21 cellular contexts compared by ENCODE assay signal in genomic region chr7:2222516-2222915, GRCh38. TPM values are rescaled to one million over a fixed set of nuclear protein-coding genes. Genes with fewer than 3 reads are reported as not detected.
DNase-seq lines count a peak whose midpoint lies in the region; ATAC-seq and TF ChIP-seq lines count a peak whose summit lies in the region.
"Had no signal": no experiment of that assay in that cellular context is flagged by ENCODE, and none has a peak within 500 bp of the region (broad histone marks: within the 10 kb centered on the region; RNA-seq: fewer than 3 reads in every experiment).

No MANE protein-coding gene starts in this region.

- H3K79me2 ChIP-seq in trophoblast cell (ENCODE audit: control insufficient read depth, insufficient read depth, low read length, poor library complexity) = no peaks in the 10 kb centered on the region

- H3K27me3 ChIP-seq in RWPE2 (ENCODE audit: insufficient read depth, poor library complexity, severe bottlenecking) (no peaks in the 10 kb centered on the region), trophoblast cell (ENCODE audit: insufficient read depth, low read length) (no peaks in the 10 kb centered on the region)
- H3K27me3 ChIP-seq: BLaER1 treated with 17β-estradiol and CSF1 and Interleukin-3, amounts not matched to agents 10 nM and 100 nM had no signal

- H2BK12ac ChIP-seq in trophoblast cell (ENCODE audit: low read length) = no peak overlapping the region

- H2BK5ac ChIP-seq in trophoblast cell (ENCODE audit: low read depth, low read length, poor library complexity) = no peak overlapping the region

- no peak overlapping the region for H4K91ac ChIP-seq in trophoblast cell (ENCODE audit: low read depth, low read length)

- H2AK5ac ChIP-seq in trophoblast cell (ENCODE audit: low read length) = no peak overlapping the region

- no peak overlapping the region for H3K4ac ChIP-seq in trophoblast cell (ENCODE audit: low read depth, low read length)

- H3K27ac ChIP-seq in RWPE2 (ENCODE audit: poor library complexity, severe bottlenecking) (no peak overlapping the region), trophoblast cell (ENCODE audit: low read depth, low read length) (no peak overlapping the region)
- H3K27ac ChIP-seq: BLaER1 treated with 17β-estradiol and CSF1 and Interleukin-3, amounts not matched to agents 10 nM and 100 nM had no signal

- no peak overlapping the region for H4K8ac ChIP-seq in trophoblast cell (ENCODE audit: low read depth, low read length)

- no peak overlapping the region for H3K4me2 ChIP-seq in trophoblast cell (ENCODE audit: low read length)
- H3K4me2 ChIP-seq: BLaER1 treated with 17β-estradiol and CSF1 and Interleukin-3, amounts not matched to agents 10 nM and 100 nM; GM23338 had no signal

- H3K36me3 ChIP-seq in RWPE2 (ENCODE audit: low read depth) (peaks cover 58% of the 10 kb centered on the region), trophoblast cell (ENCODE audit: control insufficient read depth in 1 of 2, insufficient read depth in 2 of 2, low read length in 2 of 2) (peaks cover 79 to 84% of the 10 kb centered on the region in 2 experiments)

- peak overlapping the region; percentile 25 for H3K4me3 Mint-ChIP-seq in endothelial cell (ENCODE audit: unreplicated experiment)
- H3K4me3 Mint-ChIP-seq: B cell; CD8-positive, alpha-beta T cell; GM23338; HFFc6 had no signal

- no peak overlapping the region for H3K14ac ChIP-seq in trophoblast cell (ENCODE audit: low read length)

- H3K23ac ChIP-seq in trophoblast cell (ENCODE audit: low read length) = no peak overlapping the region

- no peak overlapping the region for H3K27ac Mint-ChIP-seq in endothelial cell (ENCODE audit: unreplicated experiment)
- H3K27ac Mint-ChIP-seq: B cell; CD8-positive, alpha-beta T cell; GM23338; HFFc6 had no signal

- H3K4me3 ChIP-seq in RWPE2 (ENCODE audit: severe bottlenecking) (no peak overlapping the region), trophoblast cell (ENCODE audit: low read depth, low read length) (peak overlapping the region; percentile 15)
- H3K4me3 ChIP-seq: BLaER1 treated with 17β-estradiol and CSF1 and Interleukin-3, amounts not matched to agents 10 nM and 100 nM; GM12878; GM23338 had no signal

- H3K4me1 ChIP-seq in RWPE2 (ENCODE audit: insufficient read depth, poor library complexity, severe bottlenecking) (peaks cover 14% of the 10 kb centered on the region), trophoblast cell (ENCODE audit: control insufficient read depth in 1 of 2, insufficient read depth in 2 of 2, low read length in 2 of 2) (no peaks in the 10 kb centered on the region)

- no peak overlapping the region for H3K9ac ChIP-seq in trophoblast cell (ENCODE audit: low read length)
- H3K9ac ChIP-seq: BLaER1 treated with 17β-estradiol and CSF1 and Interleukin-3, amounts not matched to agents 10 nM and 100 nM had no signal

- H3K9me3 ChIP-seq in RWPE2 (ENCODE audit: severe bottlenecking) (no peaks in the 10 kb centered on the region), trophoblast cell (ENCODE audit: insufficient read depth, low read depth, low read length) (peaks cover 1% of the 10 kb centered on the region)
- H3K9me3 ChIP-seq: BLaER1 treated with 17β-estradiol and CSF1 and Interleukin-3, amounts not matched to agents 10 nM and 100 nM had no signal

- peak; percentile 41 for DNase-seq in Ammon's horn (ENCODE audit: low spot score)
- peak; percentile 66 for DNase-seq in RWPE2 (ENCODE audit: low spot score)
- DNase-seq in endothelial cell (ENCODE audit: low spot score) = no peak
- no peak for DNase-seq in trophoblast cell
- DNase-seq in GM20000 (ENCODE audit: low spot score) = no peak
- no peak for DNase-seq in GM19240 (ENCODE audit: insufficient read length, low spot score)
- DNase-seq in NCI-H2171 (lab: John Stamatoyannopoulos, UW) = no peak
- no peak for DNase-seq in NCI-H187 (lab: John Stamatoyannopoulos, UW)
- DNase-seq: 8988T; CD8-positive, alpha-beta T cell; DMS 273 treated with DMSO at 0.1 percent for 48 hours; DMS53; DND-41; EL; HFFc6; IMR-90 had no signal

- H4K12ac ChIP-seq in trophoblast cell (ENCODE audit: low read depth, low read length) = no peak overlapping the region

- H3K27me3 Mint-ChIP-seq in endothelial cell (ENCODE audit: unreplicated experiment) = peaks cover 4% of the 10 kb centered on the region
- H3K27me3 Mint-ChIP-seq: B cell had no signal

- H3K36me3 Mint-ChIP-seq in endothelial cell (ENCODE audit: low read depth, unreplicated experiment) = peaks cover 36% of the 10 kb centered on the region

- no peaks in the 10 kb centered on the region for H3K79me1 ChIP-seq in trophoblast cell (ENCODE audit: low read length)

- H3K4me1 Mint-ChIP-seq in endothelial cell (ENCODE audit: unreplicated experiment) = no peaks in the 10 kb centered on the region
- H3K4me1 Mint-ChIP-seq: GM23338 had no signal

- TF ChIP-seq CTCF in RWPE2 (IDR thresholded peaks at IDR 0.05; ENCODE audit: poor library complexity, severe bottlenecking) = no peak
- TF ChIP-seq CTCF in endothelial cell (IDR thresholded peaks at IDR 0.05; ENCODE audit: unreplicated experiment) = no peak
- no peak for TF ChIP-seq CTCF in GM20000 (IDR thresholded peaks at IDR 0.05; ENCODE audit: extremely low read depth, missing control alignments)

- ATAC-seq in RWPE2 (ENCODE audit: low read depth) = no peak
- ATAC-seq: CD8-positive, alpha-beta T cell; GM12878; GM23338; HCT116 had no signal

- no peak overlapping the region for H3K18ac ChIP-seq in trophoblast cell (ENCODE audit: low read length)

- H2AFZ ChIP-seq in trophoblast cell (ENCODE audit: insufficient read depth, low read length, poor library complexity) = no peak overlapping the region
- H2AFZ ChIP-seq: GM23338 had no signal

- no CpG with 5 or more reads among the region's 22 CpGs for WGBS in trophoblast cell (ENCODE audit: extremely low coverage, insufficient coverage, insufficient read length)

- H3K9me3 Mint-ChIP-seq in endothelial cell (ENCODE audit: unreplicated experiment) = no peaks in the 10 kb centered on the region
- H3K9me3 Mint-ChIP-seq: CD8-positive, alpha-beta T cell; GM23338; HFFc6 had no signal

- H2BK120ac ChIP-seq in trophoblast cell (ENCODE audit: insufficient read depth, low read length, poor library complexity) = no peak overlapping the region

RNA-seq across cellular contexts. Expression of gene MAD1L1, which starts 10.2 kb away (rescaled TPM):
- 43.3 TPM for total RNA-seq in endothelial cell (ENCODE audit: unreplicated experiment)
- polyA plus RNA-seq in trophoblast cell (2013) = 23.7 and 24.6 TPM in 2 replicates

RNA-seq across cellular contexts. Expression of gene MRM2, which starts 19.5 kb away (rescaled TPM):
- 19.1 TPM for total RNA-seq in endothelial cell (ENCODE audit: unreplicated experiment)
- 21.4 and 22.1 TPM in 2 replicates for polyA plus RNA-seq in trophoblast cell (2013)

RNA-seq across cellular contexts. Expression of gene NUDT1, which starts 19.5 kb away (rescaled TPM):
- 14.2 TPM for total RNA-seq in endothelial cell (ENCODE audit: unreplicated experiment)
- polyA plus RNA-seq in trophoblast cell (2013) = 23.2 and 26.4 TPM in 2 replicates

Comparison
In these comparisons a context has a peak if more than half of its experiments do, and no peak if none do; other contexts are left out.
1. DNase-seq: peak in Ammon's horn (single experiment) and RWPE2 (single experiment); none in endothelial cell (single experiment), trophoblast cell (0 of 2), GM20000 (single experiment), GM19240 (single experiment), NCI-H2171 (single experiment) and NCI-H187 (0 of 2).